29 cellular contexts compared by ENCODE assay signal in the genomic region with DNA sequence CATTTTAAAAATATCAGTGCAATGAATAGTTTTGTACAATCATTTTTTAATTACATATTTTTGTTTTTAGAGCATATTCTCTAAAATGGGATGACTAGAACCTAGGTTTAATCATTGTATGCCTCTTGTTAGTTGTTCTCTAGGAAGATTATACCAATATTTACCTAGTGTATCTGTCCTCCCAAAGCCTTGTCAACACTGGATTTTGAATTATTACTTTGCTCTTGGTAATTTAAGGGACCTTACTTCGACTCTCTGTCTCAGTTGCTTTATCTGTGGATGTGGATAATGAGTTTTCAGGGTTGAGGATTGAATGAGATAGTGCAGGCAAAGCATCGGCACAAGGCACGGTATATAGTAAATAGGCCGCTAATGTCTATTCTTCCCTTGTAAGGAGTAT.
"Had no signal": no experiment of that assay in that cellular context is flagged by ENCODE, and none has a peak within 500 bp of the region (broad histone marks: within the 10 kb centered on the region; RNA-seq: fewer than 3 reads in every experiment).

No MANE protein-coding gene starts in this region.

- DNase-seq: stimulated activated CD4-positive, alpha-beta T cell treated with anti-CD3 and anti-CD28 coated beads, Interleukin-2, amount 100 ng/mL, for 48 hours; stimulated activated CD4-positive, alpha-beta T cell treated with anti-CD3 and anti-CD28 coated beads, Interleukin-4, amount 100 ng/mL, for 1 hour; stimulated activated CD4-positive, alpha-beta T cell treated with anti-CD3 and anti-CD28 coated beads, Interleukin-4, amount 100 ng/mL, for 24 hours; stimulated activated CD4-positive, alpha-beta T cell treated with anti-CD3 and anti-CD28 coated beads, Interleukin-4, amount 100 ng/mL, for 4 hours; stimulated activated CD8-positive, alpha-beta memory T cell treated with anti-CD3 and anti-CD28 coated beads, Interleukin-4, amount 100 ng/mL, for 48 hours; stimulated activated naive B cell treated with anti-CD40 and anti-IgM and Interleukin-4, amounts not matched to agents 10 μg/mL and 1 μg/mL and 100 μg/mL, for 72 hours; stimulated activated naive CD4-positive, alpha-beta T cell; stimulated activated naive CD4-positive, alpha-beta T cell treated with Interleukin-2 at 50 U/mL for 16 hours; stimulated activated naive CD8-positive, alpha-beta T cell treated with anti-CD3 and anti-CD28 coated beads, Interleukin-15, amount 100 ng/mL, for 72 hours; stimulated activated naive CD8-positive, alpha-beta T cell treated with anti-CD3 and anti-CD28 coated beads, Interleukin-15, Interleukin-2, amounts not matched to agents 100 U/mL and 50 U/mL, for 24 hours; stomach; substantia nigra; testis; thyroid gland; tibial artery; transverse colon; trophoblast cell; upper lobe of left lung; upper lobe of right lung; uterus had no signal

- ATAC-seq: stimulated activated effector memory CD8-positive, alpha-beta T cell treated with anti-CD3 and anti-CD28 coated beads, Interleukin-12 subunit alpha, Interleukin-12 subunit beta, amount 100 ng/mL, for 72 hours; stimulated activated memory B cell treated with anti-CD40 and anti-IgM and Interleukin-4, amounts not matched to agents 10 μg/mL and 1 μg/mL and 100 μg/mL, for 72 hours; stimulated activated naive B cell treated with anti-CD40 and anti-IgM and Interleukin-4, amounts not matched to agents 10 μg/mL and 1 μg/mL and 100 μg/mL, for 72 hours; stimulated activated naive CD8-positive, alpha-beta T cell treated with anti-CD3 and anti-CD28 coated beads, Interleukin-15, amount 100 ng/mL, for 72 hours; stimulated activated naive CD8-positive, alpha-beta T cell treated with anti-CD3 and anti-CD28 coated beads, Interleukin-15, Interleukin-2, amounts not matched to agents 100 U/mL and 50 U/mL, for 24 hours; upper lobe of right lung had no signal

- H3K9me3 ChIP-seq: stomach, suprapubic skin, testis, thoracic aorta, thyroid gland, tibial artery, tibial nerve, transverse colon, upper lobe of left lung, upper lobe of right lung, uterus, vagina had no signal

- H3K27ac Mint-ChIP-seq: stimulated activated effector memory CD8-positive, alpha-beta T cell treated with anti-CD3 and anti-CD28 coated beads, Interleukin-12 subunit alpha, Interleukin-12 subunit beta, amount 100 ng/mL, for 72 hours; stimulated activated memory B cell treated with anti-CD40 and anti-IgM and Interleukin-4, amounts not matched to agents 10 μg/mL and 1 μg/mL and 100 μg/mL, for 72 hours; stimulated activated naive B cell treated with anti-CD40 and anti-IgM and Interleukin-4, amounts not matched to agents 10 μg/mL and 1 μg/mL and 100 μg/mL, for 72 hours; stimulated activated naive CD8-positive, alpha-beta T cell treated with anti-CD3 and anti-CD28 coated beads, Interleukin-15, Interleukin-2, amounts not matched to agents 100 ng/mL and 50 ng/mL, for 24 hours; type B pancreatic cell had no signal

- H3K9me3 Mint-ChIP-seq: stimulated activated effector memory CD8-positive, alpha-beta T cell treated with anti-CD3 and anti-CD28 coated beads, Interleukin-12 subunit alpha, Interleukin-12 subunit beta, amount 100 ng/mL, for 72 hours; stimulated activated memory B cell treated with anti-CD40 and anti-IgM and Interleukin-4, amounts not matched to agents 10 μg/mL and 1 μg/mL and 100 μg/mL, for 72 hours; stimulated activated naive B cell treated with anti-CD40 and anti-IgM and Interleukin-4, amounts not matched to agents 10 μg/mL and 1 μg/mL and 100 μg/mL, for 72 hours; stimulated activated naive CD8-positive, alpha-beta T cell treated with anti-CD3 and anti-CD28 coated beads, Interleukin-15, amount 100 ng/mL, for 72 hours; type B pancreatic cell had no signal

- H3K4me3 Mint-ChIP-seq: stimulated activated effector memory CD8-positive, alpha-beta T cell treated with anti-CD3 and anti-CD28 coated beads, Interleukin-12 subunit alpha, Interleukin-12 subunit beta, amount 100 ng/mL, for 72 hours; stimulated activated memory B cell treated with anti-CD40 and anti-IgM and Interleukin-4, amounts not matched to agents 10 μg/mL and 1 μg/mL and 100 μg/mL, for 72 hours; stimulated activated naive B cell treated with anti-CD40 and anti-IgM and Interleukin-4, amounts not matched to agents 10 μg/mL and 1 μg/mL and 100 μg/mL, for 72 hours; stimulated activated naive CD8-positive, alpha-beta T cell treated with anti-CD3 and anti-CD28 coated beads, Interleukin-15, amount 100 ng/mL, for 72 hours; stimulated activated naive CD8-positive, alpha-beta T cell treated with anti-CD3 and anti-CD28 coated beads, Interleukin-15, Interleukin-2, amounts not matched to agents 100 ng/mL and 50 ng/mL, for 24 hours; type B pancreatic cell had no signal

- H3K36me3 Mint-ChIP-seq: stimulated activated effector memory CD8-positive, alpha-beta T cell treated with anti-CD3 and anti-CD28 coated beads, Interleukin-12 subunit alpha, Interleukin-12 subunit beta, amount 100 ng/mL, for 72 hours; stimulated activated memory B cell treated with anti-CD40 and anti-IgM and Interleukin-4, amounts not matched to agents 10 μg/mL and 1 μg/mL and 100 μg/mL, for 72 hours; type B pancreatic cell had no signal

- H3K27ac ChIP-seq: stomach, suprapubic skin, testis, thoracic aorta, thyroid gland, tibial artery, tibial nerve, transverse colon, upper lobe of left lung, upper lobe of right lung, uterus, vagina had no signal

- H3K27me3 ChIP-seq: stomach, suprapubic skin, testis, thyroid gland, tibial artery, transverse colon, upper lobe of left lung, uterus, vagina had no signal

- H3K36me3 ChIP-seq: stomach, suprapubic skin, thoracic aorta, thyroid gland, tibial artery, tibial nerve, transverse colon, upper lobe of left lung, upper lobe of right lung, uterus, vagina had no signal

- FAIRE-seq: urothelium cell line had no signal

- H3K4me1 Mint-ChIP-seq: stimulated activated effector memory CD8-positive, alpha-beta T cell treated with anti-CD3 and anti-CD28 coated beads, Interleukin-12 subunit alpha, Interleukin-12 subunit beta, amount 100 ng/mL, for 72 hours; stimulated activated naive CD8-positive, alpha-beta T cell treated with anti-CD3 and anti-CD28 coated beads, Interleukin-15, amount 100 ng/mL, for 72 hours had no signal

- H3K4me3 ChIP-seq: stomach, suprapubic skin, testis, thoracic aorta, thyroid gland, tibial artery, tibial nerve, transverse colon, upper lobe of left lung, upper lobe of right lung, uterus, vagina had no signal

- H3K4me1 ChIP-seq: suprapubic skin, testis, transverse colon, upper lobe of right lung, uterus, vagina had no signal
